Comparison of ENCODE assay signal across 21 cellular contexts in genomic region chr1:20947409-20947808, GRCh38.
DNase-seq lines count a peak whose midpoint lies in the region; ATAC-seq, FAIRE-seq and TF ChIP-seq lines count a peak whose summit lies in the region.
"Had no signal": no experiment of that assay in that cellular context is flagged by ENCODE, and none has a peak within 500 bp of the region (broad histone marks: within the 10 kb centered on the region; RNA-seq: fewer than 3 reads in every experiment).

No MANE protein-coding gene starts in this region.

- H3K27ac Mint-ChIP-seq in activated naive CD8-positive, alpha-beta T cell treated with anti-CD3 and anti-CD28 coated beads for 36 hours: peak overlapping the region; percentile 6
- H3K27ac Mint-ChIP-seq in activated naive CD8-positive, alpha-beta T cell treated with anti-CD3 and anti-CD28 coated beads, Interleukin-2, amount 50 U/mL, for 24 hours: no peak overlapping the region
- peak overlapping the region; percentile 9 for H3K27ac Mint-ChIP-seq in nephron progenitor cell
- H3K27ac Mint-ChIP-seq: CD4-positive, alpha-beta T cell had no signal

- no peaks in the 10 kb centered on the region for H4K20me1 ChIP-seq in K562 (replicated peaks; ENCODE audit: control insufficient read depth, insufficient read depth, low read length)

- TF ChIP-seq CTCF in K562 (IDR thresholded peaks at IDR 0.05 in 2 of 3, conservative IDR thresholded peaks at IDR 0.05 in 1 of 3; ENCODE audit: insufficient read depth in 2 of 3, low read depth in 1 of 3, low read length in 3 of 3) (no peak), nephron progenitor cell (IDR thresholded peaks at IDR 0.05) (no peak), upper lobe of left lung (IDR thresholded peaks at IDR 0.05) (no peak), gastrocnemius medialis (IDR thresholded peaks at IDR 0.05 in 4 of 5, conservative IDR thresholded peaks at IDR 0.05 in 1 of 5) (no peak)

- no peak overlapping the region for H3K9ac ChIP-seq in K562 (ENCODE audit: insufficient read depth in 1 of 2, low read depth in 2 of 2, low read length in 2 of 2)
- H3K9ac ChIP-seq: BLaER1, SK-N-SH had no signal

- H3K27me3 Mint-ChIP-seq in activated naive CD8-positive, alpha-beta T cell treated with anti-CD3 and anti-CD28 coated beads for 36 hours: no peaks in the 10 kb centered on the region
- no peaks in the 10 kb centered on the region for H3K27me3 Mint-ChIP-seq in activated naive CD8-positive, alpha-beta T cell treated with anti-CD3 and anti-CD28 coated beads, Interleukin-2, amount 50 U/mL, for 24 hours
- no peaks in the 10 kb centered on the region for H3K27me3 Mint-ChIP-seq in nephron progenitor cell (ENCODE audit: low read depth, poor library complexity)
- H3K27me3 Mint-ChIP-seq: CD4-positive, alpha-beta T cell had no signal

- no peaks in the 10 kb centered on the region for H3K36me3 ChIP-seq in K562 (ENCODE audit: control insufficient read depth, insufficient read depth, low read length)
- no peaks in the 10 kb centered on the region for H3K36me3 ChIP-seq in upper lobe of left lung
- H3K36me3 ChIP-seq in gastrocnemius medialis: no peaks in the 10 kb centered on the region

- H3K4me3 ChIP-seq in K562 (no peak overlapping the region), upper lobe of left lung (no peak overlapping the region), gastrocnemius medialis (no peak overlapping the region)
- H3K4me3 ChIP-seq: BLaER1 had no signal

- CTCF ChIA-PET in K562 (lab: Yijun Ruan, JAX; ENCODE audit: low intra/inter-chr PET ratio): no interaction called here

- H3K27me3 ChIP-seq in K562 (ENCODE audit: control insufficient read depth in 2 of 2, insufficient read depth in 2 of 2, low read length in 2 of 2) (no peaks in the 10 kb centered on the region), upper lobe of left lung (no peaks in the 10 kb centered on the region), gastrocnemius medialis (no peaks in the 10 kb centered on the region)
- H3K27me3 ChIP-seq: BLaER1 had no signal

- peaks cover 6% of the 10 kb centered on the region for H3K36me3 Mint-ChIP-seq in activated naive CD8-positive, alpha-beta T cell treated with anti-CD3 and anti-CD28 coated beads for 36 hours
- peaks cover 14% of the 10 kb centered on the region for H3K36me3 Mint-ChIP-seq in activated naive CD8-positive, alpha-beta T cell treated with anti-CD3 and anti-CD28 coated beads, Interleukin-2, amount 50 U/mL, for 24 hours (ENCODE audit: low read depth)
- peaks cover 39% of the 10 kb centered on the region for H3K36me3 Mint-ChIP-seq in nephron progenitor cell (ENCODE audit: low read depth)

- no peaks in the 10 kb centered on the region for H3K79me2 ChIP-seq in K562 (ENCODE audit: control insufficient read depth, insufficient read depth, low read length)

- DNase-seq in activated naive CD8-positive, alpha-beta T cell treated with anti-CD3 and anti-CD28 coated beads for 36 hours: no peak
- DNase-seq in activated naive CD8-positive, alpha-beta T cell treated with anti-CD3 and anti-CD28 coated beads, Interleukin-2, amount 50 U/mL, for 24 hours: no peak
- no peak for DNase-seq in K562 (ENCODE audit: extremely low read depth in 1 of 4, low spot score in 3 of 4)
- no peak for DNase-seq in nephron progenitor cell
- DNase-seq in upper lobe of left lung: no peak
- no peak for DNase-seq in NCI-H2081 treated with DMSO at 0.1 percent for 48 hours (lab: John Stamatoyannopoulos, UW)
- no peak for DNase-seq in gastrocnemius medialis
- DNase-seq: CD4-positive, alpha-beta T cell; NCI-H1092 treated with DMSO at 0.1 percent for 48 hours; NCI-H1436; NCI-H187; NCI-H2171 treated with DMSO at 0.1 percent for 48 hours; NCI-H524; NCI-H774; SK-N-SH had no signal

- no peak overlapping the region for H3K27ac ChIP-seq in K562 (ENCODE audit: extremely low read depth, low read depth, low read length)
- no peak overlapping the region for H3K27ac ChIP-seq in upper lobe of left lung
- peak overlapping the region in 1 of 4 donors; percentile 3 for H3K27ac ChIP-seq in gastrocnemius medialis
- H3K27ac ChIP-seq: BLaER1 had no signal

- intact Hi-C loops in K562 (cut with micrococcal nuclease): no loop called here
- intact Hi-C loops in gastrocnemius medialis (cut with DNase I; ENCODE audit: low total_unique reads): no loop called here

- TF ChIP-seq RAD21 in K562 (CRISPR knock-in tag; conservative IDR thresholded peaks at IDR 0.05 in 1 of 2, IDR thresholded peaks at IDR 0.05 in 1 of 2): no peak

- no TSS peak for BruUV-seq in K562 (replicated peaks; lab: Mats Ljungman, UMichigan)

- no peak overlapping the region for H2AFZ ChIP-seq in K562 (ENCODE audit: low read depth, low read length)

- no peak for FAIRE-seq in K562 (lab: Jason Lieb, UNC)
- FAIRE-seq: D721Med, GM19239, H54, HepG2, RCC 7860 had no signal

- in situ Hi-C loops in K562 (cut with MboI): no loop called here
- in situ Hi-C loops in gastrocnemius medialis (cut with MboI; ENCODE audit: low sequenced_read_pairs in 4 of 4): no loop called here

- H3K9me1 ChIP-seq in K562 (ENCODE audit: control insufficient read depth, insufficient read depth, low read length): no peaks in the 10 kb centered on the region

- H3K4me1 ChIP-seq in K562 (replicated peaks in 1 of 2; ENCODE audit: control insufficient read depth in 2 of 2, insufficient read depth in 2 of 2, low read length in 2 of 2) (no peaks in the 10 kb centered on the region), upper lobe of left lung (no peaks in the 10 kb centered on the region), gastrocnemius medialis (peaks cover 5 to 33% of the 10 kb centered on the region in 2 donors)

- ATAC-seq in activated naive CD8-positive, alpha-beta T cell treated with anti-CD3 and anti-CD28 coated beads, Interleukin-2, amount 50 U/mL, for 24 hours: no peak
- ATAC-seq in K562 (no peak), upper lobe of left lung (ENCODE audit: low FRiP score in 2 of 2) (no peak), gastrocnemius medialis (no peak)
- ATAC-seq: HepG2 had no signal

- no peaks in the 10 kb centered on the region for H3K4me1 Mint-ChIP-seq in activated naive CD8-positive, alpha-beta T cell treated with anti-CD3 and anti-CD28 coated beads for 36 hours
- no peaks in the 10 kb centered on the region for H3K4me1 Mint-ChIP-seq in activated naive CD8-positive, alpha-beta T cell treated with anti-CD3 and anti-CD28 coated beads, Interleukin-2, amount 50 U/mL, for 24 hours
- H3K4me1 Mint-ChIP-seq in nephron progenitor cell: peaks cover 16% of the 10 kb centered on the region

- POLR2A ChIA-PET in K562 (lab: Yijun Ruan, JAX): interaction anchor here (1.3 kb wide), 1 partner anchor 41 kb away, joined by 3 read pairs; no protein-coding TSS in a partner anchor

- no peaks in the 10 kb centered on the region for H3K9me3 Mint-ChIP-seq in activated naive CD8-positive, alpha-beta T cell treated with anti-CD3 and anti-CD28 coated beads for 36 hours
- H3K9me3 Mint-ChIP-seq in activated naive CD8-positive, alpha-beta T cell treated with anti-CD3 and anti-CD28 coated beads, Interleukin-2, amount 50 U/mL, for 24 hours: no peaks in the 10 kb centered on the region
- H3K9me3 Mint-ChIP-seq in nephron progenitor cell: no peaks in the 10 kb centered on the region
- H3K9me3 Mint-ChIP-seq: CD4-positive, alpha-beta T cell had no signal

- H3K9me3 ChIP-seq in K562 (replicated peaks; ENCODE audit: control insufficient read depth, insufficient read depth, low read depth, low read length) (no peaks in the 10 kb centered on the region), upper lobe of left lung (no peaks in the 10 kb centered on the region), gastrocnemius medialis (no peaks in the 10 kb centered on the region)
- H3K9me3 ChIP-seq: BLaER1, SK-N-SH had no signal

- TF ChIP-seq EP300 in K562 (IDR thresholded peaks at IDR 0.05; ENCODE audit: low read length) (no peak), upper lobe of left lung (IDR thresholded peaks at IDR 0.05) (no peak)

- WGBS in K562 (ENCODE audit: insufficient coverage, low coverage, missing lambda C conversion rate): 77% methylated on average over 2 of the region's 2 CpGs
- WGBS in upper lobe of left lung, 2 donors: 91 to 95% methylated on average over 2 of the region's 2 CpGs

- H3K4me2 ChIP-seq in K562 (ENCODE audit: insufficient read depth, low read length): no peak overlapping the region
- H3K4me2 ChIP-seq: BLaER1, SK-N-SH had no signal

- TF ChIP-seq POLR2A in K562 (conservative IDR thresholded peaks at IDR 0.05) (no peak), upper lobe of left lung (IDR thresholded peaks at IDR 0.05) (no peak), gastrocnemius medialis (IDR thresholded peaks at IDR 0.05) (no peak)

- no peak overlapping the region for H3K4me3 Mint-ChIP-seq in activated naive CD8-positive, alpha-beta T cell treated with anti-CD3 and anti-CD28 coated beads for 36 hours
- H3K4me3 Mint-ChIP-seq in activated naive CD8-positive, alpha-beta T cell treated with anti-CD3 and anti-CD28 coated beads, Interleukin-2, amount 50 U/mL, for 24 hours: no peak overlapping the region
- no peak overlapping the region for H3K4me3 Mint-ChIP-seq in nephron progenitor cell
- H3K4me3 Mint-ChIP-seq: CD4-positive, alpha-beta T cell had no signal

TF ChIP-seq in K562, 482 proteins besides CTCF, POLR2A, EP300 and RAD21 (continues in another document):
- no peak for TF ChIP-seq ZNF197 (CRISPR knock-in tag; IDR thresholded peaks at IDR 0.05; ENCODE audit: low read depth)
- TF ChIP-seq HMBOX1 (IDR thresholded peaks at IDR 0.05): no peak
- no peak for TF ChIP-seq ZNF224 (CRISPR knock-in tag; IDR thresholded peaks at IDR 0.05)
- TF ChIP-seq, protein P1, sequence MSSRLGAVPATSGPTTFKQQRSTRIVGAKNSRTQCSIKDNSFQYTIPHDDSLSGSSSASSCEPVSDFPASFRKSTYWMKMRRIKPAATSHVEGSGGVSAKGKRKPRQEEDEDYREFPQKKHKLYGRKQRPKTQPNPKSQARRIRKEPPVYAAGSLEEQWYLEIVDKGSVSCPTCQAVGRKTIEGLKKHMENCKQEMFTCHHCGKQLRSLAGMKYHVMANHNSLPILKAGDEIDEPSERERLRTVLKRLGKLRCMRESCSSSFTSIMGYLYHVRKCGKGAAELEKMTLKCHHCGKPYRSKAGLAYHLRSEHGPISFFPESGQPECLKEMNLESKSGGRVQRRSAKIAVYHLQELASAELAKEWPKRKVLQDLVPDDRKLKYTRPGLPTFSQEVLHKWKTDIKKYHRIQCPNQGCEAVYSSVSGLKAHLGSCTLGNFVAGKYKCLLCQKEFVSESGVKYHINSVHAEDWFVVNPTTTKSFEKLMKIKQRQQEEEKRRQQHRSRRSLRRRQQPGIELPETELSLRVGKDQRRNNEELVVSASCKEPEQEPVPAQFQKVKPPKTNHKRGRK (tag; IDR thresholded peaks at IDR 0.05): 0 out of 2 replicates have a peak, but pooled peaks have one; percentile 35
